ENCODE assay signal across 22 cellular contexts in genomic region chr16:88070989-88071625, GRCh38.
"Had no signal": no experiment of that assay in that cellular context is flagged by ENCODE, and none has a peak within 500 bp of the region (broad histone marks: within the 10 kb centered on the region; RNA-seq: fewer than 3 reads in every experiment).

No MANE protein-coding gene starts in this region.

- H3K9me3 ChIP-seq: body of pancreas, thyroid gland, upper lobe of right lung had no signal

- H3K27me3 Mint-ChIP-seq: activated CD4-positive, alpha-beta T cell treated with anti-CD3 and anti-CD28 coated beads, Interleukin-2, amount 10 ng/mL, durations not matched to agents 7 days and 5 days; activated naive CD4-positive, alpha-beta T cell treated with anti-CD3 and anti-CD28 coated beads, Interleukin-2, amount 50 U/mL, for 24 hours; naive thymus-derived CD4-positive, alpha-beta T cell; T-cell had no signal

- H3K36me3 ChIP-seq: cardiac muscle cell, WERI-Rb-1 had no signal

- DNase-seq: activated CD4-positive, alpha-beta T cell treated with anti-CD3 and anti-CD28 coated beads, Interleukin-2, amount 10 ng/mL, durations not matched to agents 7 days and 5 days; activated CD4-positive, CD25-positive, alpha-beta regulatory T cell treated with anti-CD3 and anti-CD28 coated beads, Interleukin-2, amount 50 U/mL, for 72 hours; activated CD8-positive, alpha-beta T cell treated with anti-CD3 and anti-CD28 coated beads, Interleukin-2, amount 10 ng/mL, durations not matched to agents 7 days and 5 days; activated gamma-delta T cell treated with Interleukin-2 at 50 U/mL for 16 hours; anterior cingulate cortex; dermis blood vessel endothelial cell; effector memory CD4-positive, alpha-beta T cell; foreskin keratinocyte; hippocampal formation; naive thymus-derived CD4-positive, alpha-beta T cell; stimulated activated CD4-positive, alpha-beta T cell treated with anti-CD3 and anti-CD28 coated beads, Interleukin-4, amount 100 ng/mL, for 1 hour; stimulated activated naive CD8-positive, alpha-beta T cell treated with anti-CD3 and anti-CD28 coated beads, Interleukin-15, Interleukin-2, amounts not matched to agents 100 U/mL and 50 U/mL, for 24 hours; T-cell; thyroid gland; upper lobe of right lung; WERI-Rb-1 had no signal

- H3K27ac ChIP-seq: body of pancreas, cardiac muscle cell, foreskin keratinocyte, thyroid gland, upper lobe of right lung, WERI-Rb-1 had no signal

- H3K27ac Mint-ChIP-seq: activated CD4-positive, alpha-beta T cell treated with anti-CD3 and anti-CD28 coated beads, Interleukin-2, amount 10 ng/mL, durations not matched to agents 7 days and 5 days; activated CD8-positive, alpha-beta T cell treated with anti-CD3 and anti-CD28 coated beads, Interleukin-2, amount 10 ng/mL, durations not matched to agents 7 days and 5 days; activated naive CD4-positive, alpha-beta T cell treated with anti-CD3 and anti-CD28 coated beads, Interleukin-2, amount 50 U/mL, for 24 hours; activated T-helper 1 cell treated with anti-CD3 and anti-CD28 coated beads, Interleukin-12 subunit alpha, Interleukin-12 subunit beta, Interleukin-2, Interleukin-4 antibody, amounts not matched to agents 30 ng/mL and 10 ng/mL and 1 ng/mL, durations not matched to agents 14 hours and 24 hours and 36 hours; naive thymus-derived CD4-positive, alpha-beta T cell; T-cell; T-helper 2 cell treated with Interferon-gamma antibody and Interleukin-4, amounts not matched to agents 5 μg/mL and 100 μg/mL, for 36 hours had no signal

- H3K4me1 ChIP-seq: body of pancreas, foreskin keratinocyte, thyroid gland, upper lobe of right lung had no signal

- H3K4me3 Mint-ChIP-seq: activated CD4-positive, alpha-beta T cell treated with anti-CD3 and anti-CD28 coated beads, Interleukin-2, amount 10 ng/mL, durations not matched to agents 7 days and 5 days; activated CD8-positive, alpha-beta T cell treated with anti-CD3 and anti-CD28 coated beads, Interleukin-2, amount 10 ng/mL, durations not matched to agents 7 days and 5 days; activated naive CD4-positive, alpha-beta T cell treated with anti-CD3 and anti-CD28 coated beads, Interleukin-2, amount 50 U/mL, for 24 hours; activated T-helper 1 cell treated with anti-CD3 and anti-CD28 coated beads, Interleukin-12 subunit alpha, Interleukin-12 subunit beta, Interleukin-2, Interleukin-4 antibody, amounts not matched to agents 30 ng/mL and 10 ng/mL and 1 ng/mL, durations not matched to agents 14 hours and 24 hours and 36 hours; naive thymus-derived CD4-positive, alpha-beta T cell; neural crest cell; T-cell; T-helper 2 cell treated with Interferon-gamma antibody and Interleukin-4, amounts not matched to agents 5 μg/mL and 100 μg/mL, for 36 hours had no signal

- H3K9me3 Mint-ChIP-seq: activated CD4-positive, alpha-beta T cell treated with anti-CD3 and anti-CD28 coated beads, Interleukin-2, amount 10 ng/mL, durations not matched to agents 7 days and 5 days; activated naive CD4-positive, alpha-beta T cell treated with anti-CD3 and anti-CD28 coated beads, Interleukin-2, amount 50 U/mL, for 24 hours; activated T-helper 1 cell treated with anti-CD3 and anti-CD28 coated beads, Interleukin-12 subunit alpha, Interleukin-12 subunit beta, Interleukin-2, Interleukin-4 antibody, amounts not matched to agents 30 ng/mL and 10 ng/mL and 1 ng/mL, durations not matched to agents 14 hours and 24 hours and 36 hours; naive thymus-derived CD4-positive, alpha-beta T cell; neural crest cell; T-cell; T-helper 2 cell treated with Interferon-gamma antibody and Interleukin-4, amounts not matched to agents 5 μg/mL and 100 μg/mL, for 36 hours had no signal

- H3K4me1 Mint-ChIP-seq: activated CD4-positive, alpha-beta T cell treated with anti-CD3 and anti-CD28 coated beads, Interleukin-2, amount 10 ng/mL, durations not matched to agents 7 days and 5 days; activated naive CD4-positive, alpha-beta T cell treated with anti-CD3 and anti-CD28 coated beads, Interleukin-2, amount 50 U/mL, for 24 hours; neural crest cell had no signal

- ATAC-seq: activated CD8-positive, alpha-beta T cell treated with anti-CD3 and anti-CD28 coated beads, Interleukin-2, amount 10 ng/mL, durations not matched to agents 7 days and 5 days; body of pancreas; foreskin keratinocyte; naive thymus-derived CD4-positive, alpha-beta T cell; stimulated activated naive CD8-positive, alpha-beta T cell treated with anti-CD3 and anti-CD28 coated beads, Interleukin-15, Interleukin-2, amounts not matched to agents 100 U/mL and 50 U/mL, for 24 hours; T-cell; upper lobe of right lung had no signal

- H3K27me3 ChIP-seq: body of pancreas, cardiac muscle cell, foreskin keratinocyte, thyroid gland, upper lobe of right lung had no signal

- H3K4me3 ChIP-seq: body of pancreas, cardiac muscle cell, thyroid gland, upper lobe of right lung had no signal
